ENCODE assay signal across 8 cellular contexts in genomic region chr17:45148183-45149036, GRCh38. TPM values are rescaled to one million over a fixed set of nuclear protein-coding genes. Genes with fewer than 3 reads are reported as not detected.
DNase-seq lines count a peak whose midpoint lies in the region; ATAC-seq lines count a peak whose summit lies in the region.

Gene HEXIM1 (plus strand): TSS chr17:45148475. CDS start chr17:45149191, 716 bp downstream.

- peaks cover 34% of the 10 kb centered on the region for H4K20me1 ChIP-seq in BLaER1

- intact Hi-C loops in left colon (cut with DNase I, micrococcal nuclease): no loop called here

- no peaks in the 10 kb centered on the region for H3K27me3 ChIP-seq in BLaER1

- H3K4me1 ChIP-seq in BLaER1: peaks cover 55% of the 10 kb centered on the region

- no peaks in the 10 kb centered on the region for H3K36me3 ChIP-seq in BLaER1

- peak within 1 kb of the TSS; percentile 83 for H3K4me3 ChIP-seq in BLaER1

- peak within 1 kb of the TSS; percentile 99 for H3K27ac ChIP-seq in BLaER1

- no peaks in the 10 kb centered on the region for H3K9me3 ChIP-seq in BLaER1

- peak within 1 kb of the TSS; percentile 94 for H3K9ac ChIP-seq in BLaER1

- peak; percentile 59 for ATAC-seq in GM19351 (IDR thresholded peaks at IDR 0.05; ENCODE audit: unreplicated experiment)
- peak; percentile 73 for ATAC-seq in HG03521 (IDR thresholded peaks at IDR 0.05; ENCODE audit: unreplicated experiment)
- peak; percentile 70 for ATAC-seq in left colon

- DNase-seq in NCI-H748 (lab: John Stamatoyannopoulos, UW; ENCODE audit: unreplicated experiment) (peak; percentile 100), cortex of kidney (lab: John Stamatoyannopoulos, UW) (peak; percentile 91), left colon (peak; percentile 98 to 99)
- peak; percentile 98 for DNase-seq in activated CD4-positive, alpha-beta T cell treated with anti-CD3 and anti-CD28 coated beads, Interleukin-2, amount 50 U/mL, for 1 hour
- DNase-seq in stimulated activated CD4-positive, alpha-beta T cell treated with anti-CD3 and anti-CD28 coated beads, Interleukin-1b, Interleukin-23, amount 100 ng/mL, for 48 hours: peak; percentile 99

- peak within 1 kb of the TSS; percentile 98 for H3K4me2 ChIP-seq in BLaER1

RNA-seq across cellular contexts. Expression of gene HEXIM1, which starts in this region (rescaled TPM):
- total RNA-seq in left colon: 10 to 100 TPM; 36.1 to 46.7 TPM

Comparison
In these comparisons a context has a peak if more than half of its experiments do, and no peak if none do; other contexts are left out.
1. Peak in every context shown above with its lines: DNase-seq, ATAC-seq, H3K4me3 ChIP-seq and H3K27ac ChIP-seq.